Comparison of ENCODE assay signal across 8 cellular contexts in the genomic region with DNA sequence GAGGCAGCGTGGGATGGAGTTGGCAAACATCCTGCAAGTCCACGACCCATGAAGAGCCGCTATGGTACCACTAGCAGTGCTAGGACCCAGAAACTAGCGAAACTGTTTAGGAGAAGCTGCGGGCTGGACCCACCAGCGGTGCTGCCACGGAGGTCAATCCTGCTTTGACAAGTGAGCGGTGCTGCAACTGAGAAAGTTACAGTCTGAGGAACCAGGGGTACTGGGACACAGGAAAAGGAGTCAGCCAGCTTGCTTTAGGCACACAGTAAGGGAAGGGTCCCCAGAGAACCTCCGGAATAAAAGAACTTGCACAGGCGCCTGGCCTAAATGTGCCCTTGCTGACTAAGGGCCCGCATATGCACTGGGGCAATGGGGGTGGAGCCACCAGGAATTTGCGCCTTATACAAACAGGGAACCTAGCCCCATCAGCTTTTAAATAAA. TPM values are rescaled to one million over a fixed set of nuclear protein-coding genes. Genes with fewer than 3 reads are reported as not detected.
A peak's percentile ranks its signal among the peaks of the same experiment; 100 is the strongest.
DNase-seq lines count a peak whose midpoint lies in the region; ATAC-seq, FAIRE-seq and TF ChIP-seq lines count a peak whose summit lies in the region.

No MANE protein-coding gene starts in this region.

- CTCF ChIA-PET in PC-9 (lab: Charles Lee) (interaction anchor here (0.6 to 2.7 kb wide), 6 partner anchors 22 to 1710 kb away, joined by 3 to 25 read pairs (median 4); no protein-coding TSS in a partner anchor), H1 (lab: Charles Lee; ENCODE audit: partially characterized antibody) (interaction anchor here (0.6 to 2.7 kb wide), 13 partner anchors 10 to 883 kb away, joined by 3 to 8 read pairs (median 3); a partner anchor contains a TSS), HEK293T (lab: Yijun Ruan, JAX) (interaction anchor here (1.0 to 1.9 kb wide), 3 partner anchors 43 to 155 kb away, joined by 3 to 8 read pairs (median 5); no protein-coding TSS in a partner anchor)

- H2AK5ac ChIP-seq in H1 (ENCODE audit: low read depth, low read length) = no peak overlapping the region

- peak overlapping the region; percentile 44 for H4K5ac ChIP-seq in H1 (ENCODE audit: insufficient read length, low read depth, low read length)

- no peak overlapping the region for H3K4ac ChIP-seq in H1 (replicated peaks; ENCODE audit: insufficient read length, low read depth, low read length)

- H2AFZ ChIP-seq in PC-9 = no peak overlapping the region
- 0 out of 2 replicates have a peak overlapping the region, but pooled peaks have one; percentile 18 for H2AFZ ChIP-seq in H1 (ENCODE audit: low read length)
- H2AFZ ChIP-seq in osteoblast (ENCODE audit: low read length) = peak overlapping the region; percentile 43

- H3F3A ChIP-seq in PC-9 (ENCODE audit: insufficient read depth, low read depth) = peaks cover 48% of the 10 kb centered on the region; the same call in 1 of the 2 replicates

- BruUV-seq in PC-9 (replicated peaks; lab: Mats Ljungman, UMichigan) = no TSS peak

- no peaks in the 10 kb centered on the region for H4K20me1 ChIP-seq in PC-9 (ENCODE audit: insufficient read depth)
- H4K20me1 ChIP-seq in H1 (replicated peaks in 1 of 2; ENCODE audit: control insufficient read depth in 1 of 2, insufficient read depth in 2 of 2, low read length in 2 of 2) = no peaks in the 10 kb centered on the region
- no peaks in the 10 kb centered on the region for H4K20me1 ChIP-seq in osteoblast (ENCODE audit: insufficient read depth, low read length)

- H4K91ac ChIP-seq in H1 (replicated peaks; ENCODE audit: insufficient read length, low read length) = no peak overlapping the region

- H3K18ac ChIP-seq in H1 (ENCODE audit: extremely low read depth, low read length) = no peak overlapping the region; the same call in 1 of the 2 replicates

- H3K79me1 ChIP-seq in H1 (ENCODE audit: low read depth, low read length) = no peaks in the 10 kb centered on the region

- peaks cover 26% of the 10 kb centered on the region for H3K79me2 ChIP-seq in PC-9 (ENCODE audit: low read depth)
- H3K79me2 ChIP-seq in H1 (ENCODE audit: control insufficient read depth in 1 of 2, insufficient read depth in 2 of 2, low read length in 2 of 2) = peaks cover 0 to 6% of the 10 kb centered on the region in 2 experiments; a peak in 1 of 4 replicates
- H3K79me2 ChIP-seq in osteoblast (ENCODE audit: insufficient read depth, low read length) = peaks cover 78% of the 10 kb centered on the region

- TF ChIP-seq CTCF in PC-9 (conservative IDR thresholded peaks at IDR 0.05) = no peak
- no peak for TF ChIP-seq CTCF in H1 (IDR thresholded peaks at IDR 0.05; ENCODE audit: control extremely low read depth in 1 of 3, insufficient read depth in 1 of 3, low read depth in 1 of 3, low read length in 3 of 3)
- TF ChIP-seq CTCF in osteoblast (IDR thresholded peaks at IDR 0.05; ENCODE audit: extremely low read depth, low read depth, low read length) = no peak

- no peak for FAIRE-seq in H1 (lab: Jason Lieb, UNC)

- no peak overlapping the region; the same call in 1 of the 2 replicates for H3K27ac ChIP-seq in PC-9
- no peak overlapping the region for H3K27ac ChIP-seq in H1 (ENCODE audit: low read depth, low read length)
- peak overlapping the region; percentile 98 for H3K27ac ChIP-seq in osteoblast (ENCODE audit: low read depth, low read length)

- H3K9me3 ChIP-seq in PC-9 (ENCODE audit: insufficient read depth, low read depth) (no peaks in the 10 kb centered on the region; the same call in 1 of the 2 replicates), H1 (ENCODE audit: insufficient read depth in 2 of 2, low read depth in 1 of 2, low read length in 1 of 2) (no peaks in the 10 kb centered on the region), osteoblast (ENCODE audit: low read depth, low read length) (no peaks in the 10 kb centered on the region)

- H3K36me3 ChIP-seq in PC-9 (ENCODE audit: low read depth) = no peaks in the 10 kb centered on the region
- no peaks in the 10 kb centered on the region for H3K36me3 ChIP-seq in H1 (ENCODE audit: control insufficient read depth in 2 of 4, insufficient read depth in 4 of 4, low read length in 3 of 4)
- no peaks in the 10 kb centered on the region for H3K36me3 ChIP-seq in osteoblast (ENCODE audit: insufficient read depth, low read length)

- peak overlapping the region; percentile 13; the same call in 1 of the 2 replicates for H2BK12ac ChIP-seq in H1 (ENCODE audit: low read depth, low read length)

- H2BK5ac ChIP-seq in H1 (ENCODE audit: low read depth, low read length) = peak overlapping the region; percentile 7; the same call in 1 of the 2 replicates

- POLR2A ChIA-PET in PC-9 (lab: Charles Lee; ENCODE audit: unreplicated experiment) (interaction anchor here (0.6 to 0.9 kb wide), 6 partner anchors 22 to 1724 kb away, joined by 3 to 21 read pairs (median 3); a partner anchor contains a TSS), H1 (lab: Charles Lee; ENCODE audit: partially characterized antibody) (interaction anchor here (0.7 to 3.3 kb wide), 5 partner anchors 18 to 71 kb away, joined by 3 to 10 read pairs (median 3); a partner anchor contains a TSS), HEK293T (lab: Yijun Ruan, JAX) (interaction anchor here (0.6 to 5.5 kb wide), 10 partner anchors 14 to 58 kb away, joined by 3 to 55 read pairs (median 8); a partner anchor contains a TSS)

- H3K4me3 ChIP-seq in PC-9 (no peak overlapping the region), H1 (ENCODE audit: extremely low read depth in 1 of 4, insufficient read depth in 2 of 4, low read depth in 3 of 4, low read length in 4 of 4) (peak overlapping the region in 1 of 4 experiments; percentile 79; a peak in 1 of 8 replicates), osteoblast (ENCODE audit: insufficient read depth, low read length) (peak overlapping the region; percentile 48)

- no peaks in the 10 kb centered on the region for H3K9me2 ChIP-seq in PC-9 (ENCODE audit: insufficient read depth)

- no peak for TF ChIP-seq POLR2A in H1 (IDR thresholded peaks at IDR 0.05; ENCODE audit: control extremely low read depth in 1 of 2, low read depth in 2 of 2, low read length in 2 of 2)

- H2BK15ac ChIP-seq in H1 (ENCODE audit: low read length) = peak overlapping the region; percentile 92; the same call in 1 of the 2 replicates

- no peak overlapping the region for H2BK120ac ChIP-seq in H1 (replicated peaks; ENCODE audit: low read depth, low read length)

- no peak overlapping the region for H3K14ac ChIP-seq in H1 (ENCODE audit: insufficient read length)

- no peak for TF ChIP-seq RAD21 in H1 (IDR thresholded peaks at IDR 0.05 in 1 of 2, conservative IDR thresholded peaks at IDR 0.05 in 1 of 2; ENCODE audit: low read depth in 2 of 2, low read length in 2 of 2)

- ATAC-seq in HG03457 (IDR thresholded peaks at IDR 0.05; ENCODE audit: unreplicated experiment) = no peak
- no peak for ATAC-seq in GM21717 (IDR thresholded peaks at IDR 0.05; ENCODE audit: unreplicated experiment)

- no peak overlapping the region for H3K23ac ChIP-seq in H1 (ENCODE audit: insufficient read length)

- 70% methylated on average over 12 of the region's 12 CpGs; no CpG with 5 or more reads in 1 of the 2 experiments for WGBS in H1 (ENCODE audit: extremely low coverage in 1 of 2, insufficient coverage in 1 of 2, insufficient read length in 1 of 2, insufficient replicate concordance in 2 of 2, low coverage in 1 of 2, low lambda C conversion rate in 2 of 2, missing lambda C conversion rate in 1 of 2), 2 experiments

- DNase-seq in DMS114 treated with DMSO at 0.1 percent for 48 hours (lab: John Stamatoyannopoulos, UW; ENCODE audit: unreplicated experiment) (peak; percentile 19), PC-9 (peak; percentile 58 to 78), H1 (ENCODE audit: low read depth in 1 of 2, low spot score in 2 of 2) (no peak), osteoblast (ENCODE audit: insufficient read length, low spot score, missing footprints) (peak; percentile 60), HEK293T (ENCODE audit: extremely low spot score) (no peak), NK-92 (lab: John Stamatoyannopoulos, UW; ENCODE audit: unreplicated experiment) (no peak)

- peak overlapping the region; percentile 7; the same call in 1 of the 2 replicates for H2BK20ac ChIP-seq in H1 (ENCODE audit: low read length)

- no peak for TF ChIP-seq EP300 in H1 (IDR thresholded peaks at IDR 0.05; ENCODE audit: borderline replicate concordance in 1 of 2, low read depth in 2 of 2, low read length in 2 of 2)

- peaks cover 17% of the 10 kb centered on the region for H3K23me2 ChIP-seq in H1 (ENCODE audit: low read depth, low read length)

- intact Hi-C loops in PC-9 (cut with micrococcal nuclease; ENCODE audit: unreplicated experiment) = loop anchor here (1.0 to 2.0 kb wide), 7 partner anchors 22 to 249 kb away; a partner anchor contains a TSS

- H3K27me3 ChIP-seq in PC-9 (ENCODE audit: insufficient read depth, low read depth) (no peaks in the 10 kb centered on the region), H1 (replicated peaks in 1 of 4; ENCODE audit: control insufficient read depth in 3 of 4, extremely low read depth in 1 of 4, insufficient read depth in 3 of 4, low read length in 3 of 4) (peaks cover 0 to 3% (median 0%) of the 10 kb centered on the region in 4 experiments; a peak in 1 of 7 replicates), osteoblast (ENCODE audit: insufficient read depth, low read length) (no peaks in the 10 kb centered on the region)

- H3K4me2 ChIP-seq in PC-9 = peak overlapping the region; percentile 78
- H3K4me2 ChIP-seq in H1 (ENCODE audit: insufficient read depth in 1 of 2, low read depth in 2 of 2, low read length in 2 of 2) = peak overlapping the region; percentile 46 to 92
- H3K4me2 ChIP-seq in osteoblast (ENCODE audit: insufficient read depth, low read length) = peak overlapping the region; percentile 82

- H4K8ac ChIP-seq in H1 (ENCODE audit: extremely low read depth, insufficient read depth, low read length) = 0 out of 2 replicates have a peak overlapping the region, but pooled peaks have one; percentile 82

- H3K4me1 ChIP-seq in PC-9 (replicated peaks; ENCODE audit: insufficient read depth) (peaks cover 21% of the 10 kb centered on the region), H1 (replicated peaks in 1 of 4; ENCODE audit: control insufficient read depth in 3 of 4, insufficient read depth in 4 of 4, low read length in 3 of 4) (peaks cover 3 to 7% (median 3%) of the 10 kb centered on the region in 4 experiments), osteoblast (ENCODE audit: insufficient read depth, low read length) (peaks cover 33% of the 10 kb centered on the region)

- no peak overlapping the region for H3K56ac ChIP-seq in H1 (replicated peaks; ENCODE audit: insufficient read length, low read depth, low read length)

- H3K9ac ChIP-seq in H1 (replicated peaks in 1 of 4; ENCODE audit: extremely low read depth in 1 of 4, low read depth in 3 of 4, low read length in 3 of 4) = no peak overlapping the region

RNA-seq across cellular contexts. Expression of a gene that starts 23.6 kb away (rescaled TPM):
- total RNA-seq in PC-9 (2021) (3.6 and 6.3 TPM in 2 replicates), osteoblast (3.5 and 3.6 TPM in 2 replicates)
- total RNA-seq in H1 (2021; fragmentation: NEBNext Ultra II Directional; extraction: Animal tissue kit (Norgen Biotek cat#: 25700)) = 0.17 and 0.29 TPM in 2 replicates
- 0.08 and 0.11 TPM in 2 replicates for polyA plus RNA-seq in H1 (2011; rRNA removed)
- 0.14 TPM for polyA plus RNA-seq in H1 (2011; cell fraction: cytosol; rRNA removed)
- polyA plus RNA-seq in H1 (2011; cell fraction: nucleus; rRNA removed) = 0.30 TPM
- polyA plus RNA-seq in H1 (2012, experiment 1 of 2) = 0.11 TPM in 1 of 4 replicates, not detected in the others
- polyA plus RNA-seq in H1 (2012, experiment 2 of 2) = not detected
- not detected for polyA plus RNA-seq in H1 (2013, experiment 1 of 2)
- 0.04 TPM for polyA plus RNA-seq in H1 (2013, experiment 2 of 2)
- polyA minus RNA-seq in H1 (2011; rRNA and poly(A)+ RNA removed) = 0.56 and 1.2 TPM in 2 replicates
- not detected for polyA minus RNA-seq in H1 (2011; cell fraction: cytosol; rRNA and poly(A)+ RNA removed)
- 1.2 TPM for polyA minus RNA-seq in H1 (2011; cell fraction: nucleus; rRNA and poly(A)+ RNA removed)

RNA-seq across cellular contexts. Expression of a gene that starts 57.0 kb away (rescaled TPM):
- 79.5 and 82.4 TPM in 2 replicates for total RNA-seq in PC-9 (2021)
- total RNA-seq in H1 (2021; fragmentation: NEBNext Ultra II Directional; extraction: Animal tissue kit (Norgen Biotek cat#: 25700)) = 34.9 and 36.3 TPM in 2 replicates
- polyA plus RNA-seq in H1 (2011; rRNA removed) = 11.7 and 16.1 TPM in 2 replicates
- 21.2 TPM for polyA plus RNA-seq in H1 (2011; cell fraction: cytosol; rRNA removed)
- polyA plus RNA-seq in H1 (2011; cell fraction: nucleus; rRNA removed) = 20.4 TPM
- polyA plus RNA-seq in H1 (2012, experiment 1 of 2) = 23.4 to 32.6 TPM (median 24.7 TPM) in 4 replicates
- polyA plus RNA-seq in H1 (2012, experiment 2 of 2) = 3.2 TPM
- polyA plus RNA-seq in H1 (2013, experiment 1 of 2) = 42.2 TPM
- 42.9 TPM for polyA plus RNA-seq in H1 (2013, experiment 2 of 2)
- 34.1 and 43.9 TPM in 2 replicates for polyA minus RNA-seq in H1 (2011; rRNA and poly(A)+ RNA removed)
- polyA minus RNA-seq in H1 (2011; cell fraction: cytosol; rRNA and poly(A)+ RNA removed) = 28.8 TPM
- polyA minus RNA-seq in H1 (2011; cell fraction: nucleus; rRNA and poly(A)+ RNA removed) = 65.7 TPM
- total RNA-seq in osteoblast = 31.1 and 39.8 TPM in 2 replicates

Comparison
In these comparisons a context has a peak if more than half of its experiments do, and no peak if none do; other contexts are left out.
1. DNase-seq: peak in DMS114 treated with DMSO at 0.1 percent for 48 hours (single experiment), PC-9 (2 of 2) and osteoblast (single experiment); none in H1 (0 of 2), HEK293T (single experiment) and NK-92 (single experiment).
2. Peak in every context shown above with its lines, with median percentiles within 50 percentile points of each other: H3K4me2 ChIP-seq.